ENCODE assay signal across 8 cellular contexts in genomic region chr20:51594206-51594998, GRCh38. TPM values are rescaled to one million over a fixed set of nuclear protein-coding genes. Genes with fewer than 3 reads are reported as not detected.
A peak's percentile ranks its signal among the peaks of the same experiment; 100 is the strongest.
DNase-seq lines count a peak whose midpoint lies in the region; ATAC-seq and TF ChIP-seq lines count a peak whose summit lies in the region.
"Had no signal": no experiment of that assay in that cellular context is flagged by ENCODE, and none has a peak within 500 bp of the region (broad histone marks: within the 10 kb centered on the region; RNA-seq: fewer than 3 reads in every experiment).

No MANE protein-coding gene starts in this region.

- no peaks in the 10 kb centered on the region for H3K9me3 ChIP-seq in CD8-positive, alpha-beta T cell (ENCODE audit: low read length)
- H3K9me3 ChIP-seq in OCI-LY1 (ENCODE audit: low read length) (no peaks in the 10 kb centered on the region), prostate gland (no peaks in the 10 kb centered on the region), MG63 (no peaks in the 10 kb centered on the region), body of pancreas (no peaks in the 10 kb centered on the region)

- TF ChIP-seq POLR2A in prostate gland (IDR thresholded peaks at IDR 0.05) (no peak), body of pancreas (IDR thresholded peaks at IDR 0.05) (no peak)

- H3K79me2 ChIP-seq in OCI-LY1 (ENCODE audit: insufficient read depth, low read length), result no peaks in the 10 kb centered on the region

- no peak overlapping the region for H3K4me3 ChIP-seq in CD8-positive, alpha-beta T cell (ENCODE audit: low read depth, low read length)
- H3K4me3 ChIP-seq in OCI-LY1 (ENCODE audit: low read depth, low read length, poor library complexity, severe bottlenecking) (no peak overlapping the region), prostate gland (no peak overlapping the region), MG63 (no peak overlapping the region), body of pancreas (no peak overlapping the region)

- no peak overlapping the region for H3K27ac ChIP-seq in CD8-positive, alpha-beta T cell (ENCODE audit: low read depth, low read length)
- H3K27ac ChIP-seq in OCI-LY1 (ENCODE audit: low read depth, low read length, poor library complexity, severe bottlenecking) (peak overlapping the region; percentile 69), prostate gland (peak overlapping the region; percentile 46 to 61), body of pancreas (no peak overlapping the region)

- POLR2A ChIA-PET in CD8-positive, alpha-beta T cell (lab: Charles Lee), result interaction anchor here (0.7 to 1.4 kb wide), 6 partner anchors 52 to 221 kb away, joined by 3 to 4 read pairs (median 4); partner anchors contain the start of gene NFATC2

- intact Hi-C loops in CD8-positive, alpha-beta T cell (cut with DNase I, micrococcal nuclease), result loop anchor here (2.0 to 10.0 kb wide), 4 partner anchors 52 to 610 kb away; partner anchors contain the start of gene NFATC2 (in 1 of the 2)
- intact Hi-C loops in prostate gland (cut with DNase I) (loop anchor here (5.0 to 10.0 kb wide), 2 partner anchors 147 to 610 kb away; no protein-coding TSS in a partner anchor), body of pancreas (cut with DNase I) (no loop called here)

- no peak for ATAC-seq in CD8-positive, alpha-beta T cell
- no peak for ATAC-seq in body of pancreas
- ATAC-seq in HG03196 (IDR thresholded peaks at IDR 0.05; ENCODE audit: unreplicated experiment), result no peak

- H4K20me1 ChIP-seq in OCI-LY1 (ENCODE audit: insufficient read depth, low read length), result no peaks in the 10 kb centered on the region

- peak overlapping the region; percentile 43; the same call in 1 of the 2 replicates for H3K4me2 ChIP-seq in OCI-LY1 (ENCODE audit: low read length)

- H3K27ac Mint-ChIP-seq in CD8-positive, alpha-beta T cell, result no peak overlapping the region

- peaks cover 12% of the 10 kb centered on the region for H3K4me1 Mint-ChIP-seq in CD8-positive, alpha-beta T cell (ENCODE audit: low read depth)

- H3K36me3 ChIP-seq in CD8-positive, alpha-beta T cell (ENCODE audit: insufficient read depth, low read length), result no peaks in the 10 kb centered on the region
- H3K36me3 ChIP-seq in OCI-LY1 (ENCODE audit: insufficient read depth, low read length), result no peaks in the 10 kb centered on the region
- no peaks in the 10 kb centered on the region for H3K36me3 ChIP-seq in prostate gland
- H3K36me3 ChIP-seq in MG63, result no peaks in the 10 kb centered on the region
- H3K36me3 ChIP-seq in body of pancreas (replicated peaks in 1 of 2; ENCODE audit: insufficient read depth in 1 of 2, low read depth in 2 of 2), result peaks cover 0 to 1% of the 10 kb centered on the region in 2 donors

- CTCF ChIA-PET in CD8-positive, alpha-beta T cell (lab: Charles Lee), result interaction anchor here (0.6 to 4.8 kb wide), 56 partner anchors 10 to 611 kb away, joined by 3 to 103 read pairs (median 5); partner anchors contain the start of gene NFATC2

- peaks cover 5% of the 10 kb centered on the region for H3K4me1 ChIP-seq in CD8-positive, alpha-beta T cell (ENCODE audit: insufficient read depth, low read length)
- H3K4me1 ChIP-seq in OCI-LY1 (ENCODE audit: insufficient read depth, low read length, severe bottlenecking) (peaks cover 48% of the 10 kb centered on the region), prostate gland (replicated peaks) (no peaks in the 10 kb centered on the region), body of pancreas (no peaks in the 10 kb centered on the region)

- peak overlapping the region; percentile 38 for H3K4me3 Mint-ChIP-seq in CD8-positive, alpha-beta T cell

- H3K9me2 ChIP-seq in OCI-LY1 (ENCODE audit: low read depth, low read length), result no peaks in the 10 kb centered on the region

- H3K9ac ChIP-seq in OCI-LY1 (ENCODE audit: low read length), result peak overlapping the region; percentile 44; the same call in 1 of the 2 replicates

- H3K27me3 Mint-ChIP-seq in CD8-positive, alpha-beta T cell (ENCODE audit: low read depth), result no peaks in the 10 kb centered on the region

- 0 out of 2 replicates have a peak overlapping the region, but pooled peaks have one; percentile 18 for H2AFZ ChIP-seq in OCI-LY1 (ENCODE audit: low read length)

- H3K9me3 Mint-ChIP-seq in CD8-positive, alpha-beta T cell, result no peaks in the 10 kb centered on the region

- H3K27me3 ChIP-seq in CD8-positive, alpha-beta T cell (ENCODE audit: insufficient read depth, low read length), result no peaks in the 10 kb centered on the region
- peaks cover 4% of the 10 kb centered on the region; the same call in 1 of the 2 replicates for H3K27me3 ChIP-seq in OCI-LY1 (ENCODE audit: insufficient read depth, low read length)
- no peaks in the 10 kb centered on the region for H3K27me3 ChIP-seq in prostate gland (replicated peaks; ENCODE audit: insufficient read depth)
- H3K27me3 ChIP-seq in MG63, result no peaks in the 10 kb centered on the region
- H3K27me3 ChIP-seq in body of pancreas, result no peaks in the 10 kb centered on the region

- WGBS in prostate gland, result 51% methylated on average over 11 of the region's 11 CpGs
- 67 to 75% methylated on average over 11 of the region's 11 CpGs for WGBS in body of pancreas, 2 donors

- no peak for TF ChIP-seq CTCF in CD8-positive, alpha-beta T cell (IDR thresholded peaks at IDR 0.05)
- TF ChIP-seq CTCF in OCI-LY1 (IDR thresholded peaks at IDR 0.05; ENCODE audit: low read length) (no peak), prostate gland (IDR thresholded peaks at IDR 0.05) (no peak), body of pancreas (IDR thresholded peaks at IDR 0.05) (no peak)

- H3K36me3 Mint-ChIP-seq in CD8-positive, alpha-beta T cell, result no peaks in the 10 kb centered on the region

- DNase-seq in CD8-positive, alpha-beta T cell, result no peak
- DNase-seq in dermis blood vessel endothelial cell, result peak; percentile 12
- no peak for DNase-seq in prostate gland (ENCODE audit: low spot score)
- DNase-seq in MG63, result no peak
- no peak for DNase-seq in body of pancreas

- H3F3A ChIP-seq in OCI-LY1 (ENCODE audit: insufficient read depth, low read length), result no peaks in the 10 kb centered on the region

RNA-seq across cellular contexts. Expression of gene NFATC2, which starts 51.9 kb away (rescaled TPM):
- total RNA-seq in CD8-positive, alpha-beta T cell, result 10 to 100 TPM; 32.6 to 34.9 TPM
- total RNA-seq in dermis blood vessel endothelial cell, result 4.8 and 8.8 TPM in 2 replicates
- 1 to 10 TPM; 4.3 to 8.4 TPM for total RNA-seq in prostate gland
- not detected in 2 replicates for total RNA-seq in MG63 (2014; rRNA removed; shearing (Covaris generic); ENCODE audit: low replicate concordance)
- 1 to 10 TPM; 4.9 to 7.6 TPM for total RNA-seq in body of pancreas
- total RNA-seq: bronchial epithelial cell had no signal

Comparison
In these comparisons a context has a peak if more than half of its experiments do, and no peak if none do; other contexts are left out.
1. H3K27ac ChIP-seq: peak in OCI-LY1 (single experiment) and prostate gland (2 of 2); none in CD8-positive, alpha-beta T cell (single experiment) and body of pancreas (0 of 4).